ENCODE assay signal across 8 cellular contexts in genomic region chr22:31290494-31291402, GRCh38. TPM values are rescaled to one million over a fixed set of nuclear protein-coding genes. Genes with fewer than 3 reads are reported as not detected.
DNase-seq lines count a peak whose midpoint lies in the region; ATAC-seq, FAIRE-seq and TF ChIP-seq lines count a peak whose summit lies in the region.

No MANE protein-coding gene starts in this region.

- DNase-seq in GM13977 (ENCODE audit: low spot score) (peak; percentile 95), NCI-H146 treated with DMSO at 0.1 percent for 48 hours (lab: John Stamatoyannopoulos, UW; ENCODE audit: unreplicated experiment) (peak; percentile 50), T-helper 1 cell (peak; percentile 92 to 97 (median 93)), amniotic stem cell (lab: John Stamatoyannopoulos, UW) (peak; percentile 75), left ventricle myocardium inferior (peak; percentile 96), psoas muscle (peak; percentile 96 to 98), urothelium cell line (ENCODE audit: low spot score) (peak; percentile 98)

- ATAC-seq in HG02763 (IDR thresholded peaks at IDR 0.05; ENCODE audit: unreplicated experiment) (peak; percentile 89), psoas muscle (peak; percentile 88 to 94 (median 91))

- H3K36me3 ChIP-seq in left ventricle myocardium inferior (peaks cover 36% of the 10 kb centered on the region), psoas muscle (ENCODE audit: insufficient read depth in 1 of 2, low read depth in 1 of 2) (peaks cover 0 to 40% of the 10 kb centered on the region in 2 donors)

- H3K4me3 ChIP-seq in left ventricle myocardium inferior (peak overlapping the region; percentile 85), psoas muscle (peak overlapping the region; percentile 87)

- in situ Hi-C loops in GM13977 (cut with MboI; ENCODE audit: low pct_unique_long_range_greater_than_20kb, low sequenced_read_pairs, unreplicated experiment): no loop called here

- H3K4me1 ChIP-seq in left ventricle myocardium inferior: peaks cover 90% of the 10 kb centered on the region
- H3K4me1 ChIP-seq in psoas muscle: peaks cover 40% of the 10 kb centered on the region

- H3K9me3 ChIP-seq in left ventricle myocardium inferior (replicated peaks) (no peaks in the 10 kb centered on the region), psoas muscle (no peaks in the 10 kb centered on the region)

- FAIRE-seq in urothelium cell line (lab: Jason Lieb, UNC): peak; percentile 77

- H3K27ac ChIP-seq in left ventricle myocardium inferior (replicated peaks) (peak overlapping the region; percentile 98), psoas muscle (peak overlapping the region; percentile 98)

- intact Hi-C loops in left ventricle myocardium inferior (cut with micrococcal nuclease) (no loop called here), psoas muscle (cut with DNase I) (loop anchor here in 1 of 2 donors (5.0 kb wide), 1 partner anchor 52 kb away; no protein-coding TSS in a partner anchor)

- WGBS in psoas muscle, 3 donors: 0 to 1% (median 0%) methylated on average over 65 to 91 of the region's 91 CpGs

- no peak for TF ChIP-seq CTCF in GM13977 (IDR thresholded peaks at IDR 0.05; ENCODE audit: extremely low read depth, insufficient read depth, missing control alignments)
- no peak for TF ChIP-seq CTCF in left ventricle myocardium inferior (IDR thresholded peaks at IDR 0.05; ENCODE audit: borderline replicate concordance)
- TF ChIP-seq CTCF in psoas muscle (IDR thresholded peaks at IDR 0.05): no peak

- no peaks in the 10 kb centered on the region for H3K27me3 ChIP-seq in left ventricle myocardium inferior (ENCODE audit: low read depth)
- no peaks in the 10 kb centered on the region for H3K27me3 ChIP-seq in psoas muscle (ENCODE audit: insufficient read depth in 3 of 3, low read length in 2 of 3)

RNA-seq across cellular contexts. Expression of gene PIK3IP1, which starts 1.5 kb away (rescaled TPM):
- total RNA-seq in left ventricle myocardium inferior (11.1 TPM), psoas muscle (10 to 100 TPM in 1 of 4 donors, 1 to 10 TPM in 3; 3.4 to 11.6 (median 6.3) TPM)
- polyA plus RNA-seq in psoas muscle: 10 to 100 TPM in 1 of 3 donors, 1 to 10 TPM in 2; 2.0 to 10.8 (median 8.4) TPM

RNA-seq across cellular contexts. Expression of gene PATZ1, which starts 55.4 kb away (rescaled TPM):
- total RNA-seq in left ventricle myocardium inferior (13.2 TPM), psoas muscle (10 to 100 TPM in 3 of 4 donors, 1 to 10 TPM in 1; 7.4 to 14.2 (median 11.3) TPM)
- 1 to 10 TPM; 5.2 to 9.2 (median 7.3) TPM for polyA plus RNA-seq in psoas muscle

Comparison
In these comparisons a context has a peak if more than half of its experiments do, and no peak if none do; other contexts are left out.
1. Peak in every context shown above with its lines: DNase-seq, ATAC-seq, H3K4me3 ChIP-seq and H3K27ac ChIP-seq.